ENCODE assay signal across 1 cellular context in the genomic region with DNA sequence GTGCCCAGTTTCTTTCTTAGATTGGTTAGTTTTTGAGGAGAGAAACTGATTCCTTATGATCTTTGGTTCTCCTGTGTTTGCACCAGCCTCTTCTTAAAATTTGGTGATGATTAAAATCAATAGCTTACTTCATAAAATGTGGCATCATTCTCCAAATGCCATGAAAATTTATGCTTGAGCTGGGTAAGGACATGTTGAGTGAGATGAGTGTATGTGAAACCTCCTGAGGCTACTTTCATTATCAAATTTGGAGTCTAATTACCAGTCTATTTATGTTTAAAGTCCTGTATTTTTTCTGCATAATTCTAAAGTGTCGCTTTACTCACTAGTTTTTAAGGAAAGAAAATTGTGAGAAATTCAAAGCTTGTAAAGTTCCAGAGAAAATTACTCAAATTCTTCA.
TF ChIP-seq lines count a peak whose summit lies in the region.

No MANE protein-coding gene starts in this region.

TF ChIP-seq in GM12878, 131 proteins besides CTCF, POLR2A, EP300 and RAD21 (continued from another document):
- TF ChIP-seq, protein P1, sequence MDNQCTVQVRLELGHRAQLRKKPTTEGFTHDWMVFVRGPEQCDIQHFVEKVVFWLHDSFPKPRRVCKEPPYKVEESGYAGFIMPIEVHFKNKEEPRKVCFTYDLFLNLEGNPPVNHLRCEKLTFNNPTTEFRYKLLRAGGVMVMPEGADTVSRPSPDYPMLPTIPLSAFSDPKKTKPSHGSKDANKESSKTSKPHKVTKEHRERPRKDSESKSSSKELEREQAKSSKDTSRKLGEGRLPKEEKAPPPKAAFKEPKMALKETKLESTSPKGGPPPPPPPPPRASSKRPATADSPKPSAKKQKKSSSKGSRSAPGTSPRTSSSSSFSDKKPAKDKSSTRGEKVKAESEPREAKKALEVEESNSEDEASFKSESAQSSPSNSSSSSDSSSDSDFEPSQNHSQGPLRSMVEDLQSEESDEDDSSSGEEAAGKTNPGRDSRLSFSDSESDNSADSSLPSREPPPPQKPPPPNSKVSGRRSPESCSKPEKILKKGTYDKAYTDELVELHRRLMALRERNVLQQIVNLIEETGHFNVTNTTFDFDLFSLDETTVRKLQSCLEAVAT (IDR thresholded peaks at IDR 0.05) = no peak
